In genomic region chr15:51382787-51383186, GRCh38 we compare ENCODE assay signal across 8 cellular contexts. TPM values are rescaled to one million over a fixed set of nuclear protein-coding genes. Genes with fewer than 3 reads are reported as not detected.
A peak's percentile ranks its signal among the peaks of the same experiment; 100 is the strongest.
DNase-seq lines count a peak whose midpoint lies in the region; ATAC-seq and TF ChIP-seq lines count a peak whose summit lies in the region.

No MANE protein-coding gene starts in this region.

- BruUV-seq in PC-3 (replicated peaks; lab: Mats Ljungman, UMichigan) = no TSS peak

- H3T11ph ChIP-seq in H9 (ENCODE audit: low read length) = no peak overlapping the region

- H3K23me2 ChIP-seq in H9 (ENCODE audit: insufficient read length, low read depth, low read length, poor library complexity, severe bottlenecking) = no peaks in the 10 kb centered on the region

- H3K23ac ChIP-seq in H9 (ENCODE audit: insufficient read length, low read depth, low read length) = no peak overlapping the region

- CTCF ChIA-PET in PC-3 (lab: Charles Lee) = interaction anchor here (0.6 to 3.5 kb wide), 9 partner anchors 30 to 284 kb away, joined by 3 to 25 read pairs (median 3); no protein-coding TSS in a partner anchor

- H2BK12ac ChIP-seq in H9 (ENCODE audit: insufficient read length, low read depth, low read length) = no peak overlapping the region

- no peaks in the 10 kb centered on the region for H3K9me3 Mint-ChIP-seq in CD14-positive monocyte
- no peaks in the 10 kb centered on the region for H3K9me3 Mint-ChIP-seq in H9

- H3K9ac ChIP-seq in H9 (ENCODE audit: extremely low read depth, insufficient read length, low read length) (no peak overlapping the region), PC-3 (ENCODE audit: low read length) (no peak overlapping the region)

- no peak overlapping the region for H3K4ac ChIP-seq in H9 (ENCODE audit: low read depth, low read length)

- no peak overlapping the region for H2AFZ ChIP-seq in H9 (ENCODE audit: low read length)
- H2AFZ ChIP-seq in PC-3 (ENCODE audit: low read length) = no peak overlapping the region

- H3K9me2 ChIP-seq in PC-3 (replicated peaks; ENCODE audit: low read length) = no peaks in the 10 kb centered on the region

- H4K91ac ChIP-seq in H9 (ENCODE audit: insufficient read length, low read depth, low read length) = no peak overlapping the region

- no peaks in the 10 kb centered on the region for H3F3A ChIP-seq in PC-3 (ENCODE audit: low read length, unreplicated experiment)

- H3K9me3 ChIP-seq in H9 (ENCODE audit: control insufficient read depth, low read depth, low read length) = no peaks in the 10 kb centered on the region
- H3K9me3 ChIP-seq in PC-3 (ENCODE audit: low read length) = no peaks in the 10 kb centered on the region
- no peaks in the 10 kb centered on the region for H3K9me3 ChIP-seq in tibial artery

- H3K56ac ChIP-seq in H9 (ENCODE audit: insufficient read length, low read depth, low read length) = no peak overlapping the region

- no peak overlapping the region for H2BK120ac ChIP-seq in H9 (ENCODE audit: low read depth, low read length, poor library complexity, severe bottlenecking)

- H3K4me2 ChIP-seq in H9 (ENCODE audit: insufficient read depth, insufficient read length, low read length) (no peak overlapping the region), PC-3 (ENCODE audit: low read length) (no peak overlapping the region)

- no peaks in the 10 kb centered on the region for H3K79me2 ChIP-seq in H9 (ENCODE audit: insufficient read depth, low read length)
- no peaks in the 10 kb centered on the region for H3K79me2 ChIP-seq in PC-3 (ENCODE audit: low read length)

- H2BK5ac ChIP-seq in H9 (ENCODE audit: insufficient read length, low read length) = no peak overlapping the region

- no peak overlapping the region for H3K14ac ChIP-seq in H9 (ENCODE audit: insufficient read depth, low read length)

- no peak overlapping the region for H4K8ac ChIP-seq in H9 (replicated peaks; ENCODE audit: insufficient read length, low read depth, low read length)

- H3K27me3 ChIP-seq in H9 (ENCODE audit: insufficient read depth, low read length) = no peaks in the 10 kb centered on the region
- no peaks in the 10 kb centered on the region for H3K27me3 ChIP-seq in PC-3 (ENCODE audit: low read length)
- H3K27me3 ChIP-seq in tibial artery = no peaks in the 10 kb centered on the region

- no peak overlapping the region for H2AK5ac ChIP-seq in H9 (ENCODE audit: insufficient read length, low read length)

- H3K4me3 Mint-ChIP-seq in CD14-positive monocyte (no peak overlapping the region), H9 (no peak overlapping the region)

- no peak overlapping the region for H3K18ac ChIP-seq in H9 (ENCODE audit: insufficient read length, low read depth, low read length)

- H3K4me1 Mint-ChIP-seq in CD14-positive monocyte (peaks cover 3% of the 10 kb centered on the region), H9 (peaks cover 6 to 7% of the 10 kb centered on the region in 2 experiments)

- H3K79me1 ChIP-seq in H9 (ENCODE audit: insufficient read depth, low read depth, low read length, poor library complexity, severe bottlenecking) = no peaks in the 10 kb centered on the region

- no peaks in the 10 kb centered on the region for H3K36me3 Mint-ChIP-seq in CD14-positive monocyte
- H3K36me3 Mint-ChIP-seq in H9 (ENCODE audit: insufficient read depth in 1 of 3, low read depth in 3 of 3) = no peaks in the 10 kb centered on the region

- H4K20me1 ChIP-seq in H9 (ENCODE audit: control insufficient read depth, insufficient read depth, insufficient read length) (no peaks in the 10 kb centered on the region), PC-3 (ENCODE audit: low read length) (no peaks in the 10 kb centered on the region)

- no peak overlapping the region for H4K5ac ChIP-seq in H9 (ENCODE audit: insufficient read length, low read depth, low read length)

- no peak overlapping the region for H3K27ac ChIP-seq in H9 (ENCODE audit: insufficient read length, low read depth, low read length)
- H3K27ac ChIP-seq in PC-3 (ENCODE audit: low read length) = no peak overlapping the region
- no peak overlapping the region for H3K27ac ChIP-seq in tibial artery

- H2BK15ac ChIP-seq in H9 (ENCODE audit: low read depth, low read length) = no peak overlapping the region

- ATAC-seq in PC-3 (peak; percentile 36; the same call in 1 of the 2 replicates), HG02973 (IDR thresholded peaks at IDR 0.05; ENCODE audit: unreplicated experiment) (no peak), GM18873 (IDR thresholded peaks at IDR 0.05; ENCODE audit: low FRiP score, unreplicated experiment) (no peak)

- DNase-seq in CD14-positive monocyte (ENCODE audit: low spot score) = no peak
- DNase-seq in H9 = peak; percentile 67
- DNase-seq in PC-3 = peak; percentile 60
- DNase-seq in fibroblast of the aortic adventitia (ENCODE audit: low read depth) = peak; percentile 68
- no peak for DNase-seq in tibial artery
- no peak for DNase-seq in T1000 (lab: John Stamatoyannopoulos, UW)

- POLR2A ChIA-PET in PC-3 (lab: Charles Lee; ENCODE audit: unreplicated experiment) = no interaction called here

- H3K4me1 ChIP-seq in H9 (ENCODE audit: insufficient read depth, low read length) = no peaks in the 10 kb centered on the region
- no peaks in the 10 kb centered on the region for H3K4me1 ChIP-seq in PC-3 (ENCODE audit: insufficient read depth, low read length)
- peaks cover 0 to 27% (median 22%) of the 10 kb centered on the region in 4 donors for H3K4me1 ChIP-seq in tibial artery

- H3K36me3 ChIP-seq in PC-3 (ENCODE audit: low read depth, low read length) = peaks cover 2% of the 10 kb centered on the region; the same call in 1 of the 2 replicates
- H3K36me3 ChIP-seq in tibial artery = peaks cover 11 to 16% (median 15%) of the 10 kb centered on the region in 3 donors

- intact Hi-C loops in CD14-positive monocyte (cut with micrococcal nuclease) (no loop called here), PC-3 (cut with micrococcal nuclease) (loop anchor here (5.0 kb wide), 2 partner anchors 115 to 220 kb away; no protein-coding TSS in a partner anchor), tibial artery (cut with DNase I; ENCODE audit: low total_unique reads) (no loop called here)

- no peak overlapping the region for H2BK20ac ChIP-seq in H9 (ENCODE audit: low read depth, low read length, poor library complexity, severe bottlenecking)

- peaks cover 4 to 10% (median 5%) of the 10 kb centered on the region in 3 donors for H3K27me3 Mint-ChIP-seq in CD14-positive monocyte (ENCODE audit: low read depth in 3 of 3)
- H3K27me3 Mint-ChIP-seq in H9 (ENCODE audit: low read depth) = peaks cover 3% of the 10 kb centered on the region; the same call in 1 of the 2 replicates

- WGBS in H9 (ENCODE audit: extremely low coverage, insufficient read length, low lambda C conversion rate) = no CpG with 5 or more reads among the region's 4 CpGs

- no peak overlapping the region for H3K4me3 ChIP-seq in PC-3 (ENCODE audit: low read length)
- no peak overlapping the region for H3K4me3 ChIP-seq in fibroblast of the aortic adventitia (ENCODE audit: low read depth, low read length)
- H3K4me3 ChIP-seq in tibial artery = no peak overlapping the region

- TF ChIP-seq CTCF in CD14-positive monocyte (IDR thresholded peaks at IDR 0.05) (peak; percentile 38), H9 (conservative IDR thresholded peaks at IDR 0.05) (peak; percentile 69), PC-3 (conservative IDR thresholded peaks at IDR 0.05; ENCODE audit: low read depth, low read length) (peak; percentile 63), fibroblast of the aortic adventitia (IDR thresholded peaks at IDR 0.05; ENCODE audit: insufficient read depth, low read length) (peak; percentile 87), tibial artery (IDR thresholded peaks at IDR 0.05) (peak; percentile 23 to 34)

- no peak overlapping the region for H3K27ac Mint-ChIP-seq in CD14-positive monocyte
- H3K27ac Mint-ChIP-seq in H9 = no peak overlapping the region

RNA-seq across cellular contexts. Expression of gene GLDN, which starts 41.3 kb away (rescaled TPM):
- polyA plus RNA-seq in CD14-positive monocyte = not detected
- total RNA-seq in H9 (2021) (0.77 and 1.3 TPM in 2 replicates), PC-3 (2014; rRNA removed) (0.15 TPM in 1 of 2 replicates, not detected in the other), fibroblast of the aortic adventitia (ENCODE audit: low replicate concordance) (0.49 and 13.3 TPM in 2 replicates)

RNA-seq across cellular contexts. Expression of gene CYP19A1, which starts 44.4 kb away (rescaled TPM):
- not detected for polyA plus RNA-seq in CD14-positive monocyte
- total RNA-seq in H9 (2021) (not detected in 2 replicates), PC-3 (2014; rRNA removed) (not detected in 2 replicates), fibroblast of the aortic adventitia (ENCODE audit: low replicate concordance) (0.98 and 3.1 TPM in 2 replicates)

Comparison
In these comparisons a context has a peak if more than half of its experiments do, and no peak if none do; other contexts are left out.
1. DNase-seq: peak in H9 (single experiment), PC-3 (single experiment) and fibroblast of the aortic adventitia (single experiment); none in CD14-positive monocyte (single experiment), tibial artery (0 of 2) and T1000 (single experiment).
2. CTCF ChIP-seq: peak in every context shown above with its lines; median percentile 87 in fibroblast of the aortic adventitia; 69 in H9; 63 in PC-3; 38 in CD14-positive monocyte; 28 in tibial artery.